Comparison of ENCODE assay signal across 8 cellular contexts in genomic region chr2:43218221-43218549, GRCh38. TPM values are rescaled to one million over a fixed set of nuclear protein-coding genes. Genes with fewer than 3 reads are reported as not detected.
DNase-seq lines count a peak whose midpoint lies in the region; ATAC-seq and TF ChIP-seq lines count a peak whose summit lies in the region.

No MANE protein-coding gene starts in this region.

- H3K36me3 ChIP-seq in ES-I3 (ENCODE audit: insufficient read depth, low read length), result no peaks in the 10 kb centered on the region; the same call in 1 of the 2 replicates
- peaks cover 2% of the 10 kb centered on the region for H3K36me3 ChIP-seq in rectal smooth muscle tissue (ENCODE audit: control insufficient read depth, insufficient read depth, low read length)

- DNase-seq in fibroblast of villous mesenchyme (ENCODE audit: low read depth) (peak; percentile 43), NCI-H1694 (lab: John Stamatoyannopoulos, UW) (no peak), epidermal melanocyte (ENCODE audit: insufficient read length, low spot score) (no peak), H4 (ENCODE audit: low spot score) (no peak)

- H3K27ac ChIP-seq in VCaP (0 out of 2 replicates have a peak overlapping the region, but pooled peaks have one; percentile 99), rectal smooth muscle tissue (ENCODE audit: low read depth, low read length) (peak overlapping the region; percentile 100)

- no peak overlapping the region for H3K4me3 ChIP-seq in fibroblast of villous mesenchyme (ENCODE audit: low read depth, low read length)
- peak overlapping the region; percentile 1 for H3K4me3 ChIP-seq in rectal smooth muscle tissue (ENCODE audit: low read length)

- no peak for ATAC-seq in GM18498 (IDR thresholded peaks at IDR 0.05; ENCODE audit: unreplicated experiment)

- TF ChIP-seq CTCF in VCaP (conservative IDR thresholded peaks at IDR 0.05) (no peak), fibroblast of villous mesenchyme (IDR thresholded peaks at IDR 0.05; ENCODE audit: insufficient read depth, low read depth, low read length) (no peak)

- no peaks in the 10 kb centered on the region for H3K9me3 ChIP-seq in ES-I3 (ENCODE audit: control insufficient read depth, insufficient read depth, low read length)

- H3K4me1 ChIP-seq in ES-I3 (ENCODE audit: insufficient read depth, low read length), result peaks cover 35% of the 10 kb centered on the region
- H3K4me1 ChIP-seq in rectal smooth muscle tissue (ENCODE audit: control insufficient read depth, insufficient read depth, low read length), result peaks cover 39% of the 10 kb centered on the region

- H3K9ac ChIP-seq in ES-I3 (ENCODE audit: low read depth, low read length), result peak overlapping the region; percentile 50
- no peak overlapping the region for H3K9ac ChIP-seq in rectal smooth muscle tissue (ENCODE audit: low read length)

- no peaks in the 10 kb centered on the region for H3K27me3 ChIP-seq in rectal smooth muscle tissue (ENCODE audit: control insufficient read depth, insufficient read depth, low read length)

RNA-seq across cellular contexts. Expression of gene ZFP36L2, which starts 8.2 kb away (rescaled TPM):
- total RNA-seq in fibroblast of villous mesenchyme, result 12.2 and 25.9 TPM in 2 replicates
- 1.2 and 2.1 TPM in 2 replicates for total RNA-seq in H4 (2014; rRNA removed; shearing (Covaris generic))
